Comparison of ENCODE assay signal across 29 cellular contexts in the genomic region with DNA sequence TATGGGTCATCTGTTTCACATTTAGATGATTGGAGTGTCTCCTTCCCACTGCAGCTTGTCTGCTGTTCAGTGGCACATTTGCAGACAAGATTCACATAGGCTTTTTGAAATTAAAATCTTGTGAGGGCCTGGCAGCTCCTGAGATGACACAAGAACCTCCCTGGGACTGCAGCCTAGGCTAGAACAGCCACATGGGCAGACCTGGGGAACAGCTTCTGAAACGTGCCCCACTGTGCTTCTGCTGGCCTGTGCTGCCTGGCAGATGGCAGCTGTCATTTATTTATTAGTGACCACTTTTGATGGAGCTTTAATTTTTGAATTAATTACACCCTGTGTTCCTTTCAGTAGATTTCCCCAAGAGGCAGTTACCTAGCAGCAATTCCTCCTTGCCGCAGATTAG.
"Had no signal": no experiment of that assay in that cellular context is flagged by ENCODE, and none has a peak within 500 bp of the region (broad histone marks: within the 10 kb centered on the region; RNA-seq: fewer than 3 reads in every experiment).

No MANE protein-coding gene starts in this region.

- ATAC-seq: activated naive CD4-positive, alpha-beta T cell treated with anti-CD3 and anti-CD28 coated beads, Interleukin-2, amount 50 U/mL, for 72 hours; activated T-cell treated with anti-CD3 and anti-CD28 coated beads, Interleukin-2, amount 50 U/mL, for 4 hours; body of pancreas; PC-3 had no signal

- DNase-seq: activated CD4-positive, alpha-beta memory T cell treated with anti-CD3 and anti-CD28 coated beads for 36 hours; activated CD4-positive, alpha-beta T cell treated with anti-CD3 and anti-CD28 coated beads for 1 hour; activated CD4-positive, alpha-beta T cell treated with anti-CD3 and anti-CD28 coated beads, Interleukin-2, amount 50 U/mL, for 1 hour; activated CD4-positive, CD25-positive, alpha-beta regulatory T cell; activated CD8-positive, alpha-beta memory T cell treated with anti-CD3 and anti-CD28 coated beads, Interleukin-2, amount 50 U/mL, for 4 hours; activated gamma-delta T cell treated with Interleukin-2 at 50 U/mL for 16 hours; activated naive CD4-positive, alpha-beta T cell treated with anti-CD3 and anti-CD28 coated beads for 36 hours; activated T-cell treated with anti-CD3 and anti-CD28 coated beads for 4 hours; activated T-cell treated with anti-CD3 and anti-CD28 coated beads, Interleukin-2, amount 50 U/mL, for 4 hours; adrenal gland; body of pancreas; caudate nucleus; MM.1S; MV-4-11; NCI-H1092; NCI-H1436 treated with DMSO at 0.1 percent for 48 hours; NCI-H1694 treated with DMSO at 0.1 percent for 48 hours; NCI-H2029; NCI-H2171; NCI-H510A treated with DMSO at 0.1 percent for 48 hours; PC-3; Peyer's patch; RPMI8226; SIG-M5; SW 1271; T-helper 1 cell; T-helper 2 cell; T-helper 9 cell had no signal
